Comparison of ENCODE assay signal across 8 cellular contexts in genomic region chr12:22625671-22626251, GRCh38. TPM values are rescaled to one million over a fixed set of nuclear protein-coding genes. Genes with fewer than 3 reads are reported as not detected.
DNase-seq lines count a peak whose midpoint lies in the region; FAIRE-seq and TF ChIP-seq lines count a peak whose summit lies in the region.

No MANE protein-coding gene starts in this region.

- H3K36me3 ChIP-seq in KOPT-K1 (ENCODE audit: insufficient read depth, low read length) (peaks cover 6% of the 10 kb centered on the region; the same call in 1 of the 2 replicates), colonic mucosa (no peaks in the 10 kb centered on the region)

- TF ChIP-seq POLR2A in GM12892 (IDR thresholded peaks at IDR 0.05; ENCODE audit: low read depth, low read length) (peak; percentile 37; the same call in 1 of the 2 replicates), H54 (IDR thresholded peaks at IDR 0.05; ENCODE audit: low read depth, low read length) (no peak)

- H3K4me3 ChIP-seq in colonic mucosa: peak overlapping the region; percentile 66

- intact Hi-C loops in colonic mucosa (cut with DNase I): loop anchor here (2.0 kb wide), 1 partner anchor 83 kb away; no protein-coding TSS in a partner anchor

- H3K27me3 ChIP-seq in colonic mucosa: no peaks in the 10 kb centered on the region

- peak overlapping the region; percentile 100 for H3K9ac ChIP-seq in colonic mucosa (ENCODE audit: low read depth in 2 of 2, low read length in 2 of 2)

- no peak for TF ChIP-seq CTCF in colonic mucosa (IDR thresholded peaks at IDR 0.05)

- DNase-seq in GM12892 (ENCODE audit: insufficient read length): peak; percentile 7
- peak; percentile 7 for DNase-seq in H54 (ENCODE audit: insufficient read length, low spot score)
- peak; percentile 7 for DNase-seq in T-helper 22 cell (ENCODE audit: low read depth)
- peak; percentile 57 for DNase-seq in colonic mucosa
- DNase-seq in left kidney (ENCODE audit: low read depth, low spot score): peak; percentile 87
- peak; percentile 21 for DNase-seq in stimulated activated CD4-positive, alpha-beta T cell treated with anti-CD3 and anti-CD28 coated beads, Interleukin-4, amount 100 ng/mL, for 24 hours
- DNase-seq in NCI-H774 (lab: John Stamatoyannopoulos, UW): no peak

- FAIRE-seq in GM12892 (lab: Jason Lieb, UNC): peak; percentile 50
- peak; percentile 85 for FAIRE-seq in H54 (lab: Jason Lieb, UNC)

- no peaks in the 10 kb centered on the region for H3K4me1 ChIP-seq in colonic mucosa

- peak overlapping the region; percentile 87 for H3K27ac ChIP-seq in KOPT-K1 (ENCODE audit: low read depth, low read length, poor library complexity, severe bottlenecking)
- peak overlapping the region; percentile 98 for H3K27ac ChIP-seq in colonic mucosa

- H3K9me3 ChIP-seq in KOPT-K1 (ENCODE audit: insufficient read depth, low read length, poor library complexity, severe bottlenecking) (no peaks in the 10 kb centered on the region), colonic mucosa (no peaks in the 10 kb centered on the region)

RNA-seq across cellular contexts. Expression of gene ETNK1, which starts 0.8 kb away (rescaled TPM):
- 28.4 TPM for polyA plus RNA-seq in GM12892 (2012; ENCODE audit: missing spikeins)
- total RNA-seq in colonic mucosa: 100 to 1,000 TPM in 1 of 2 donors, 10 to 100 TPM in 1; 82.4 to 115 TPM
